Comparison of ENCODE assay signal across 1 cellular context in the genomic region with DNA sequence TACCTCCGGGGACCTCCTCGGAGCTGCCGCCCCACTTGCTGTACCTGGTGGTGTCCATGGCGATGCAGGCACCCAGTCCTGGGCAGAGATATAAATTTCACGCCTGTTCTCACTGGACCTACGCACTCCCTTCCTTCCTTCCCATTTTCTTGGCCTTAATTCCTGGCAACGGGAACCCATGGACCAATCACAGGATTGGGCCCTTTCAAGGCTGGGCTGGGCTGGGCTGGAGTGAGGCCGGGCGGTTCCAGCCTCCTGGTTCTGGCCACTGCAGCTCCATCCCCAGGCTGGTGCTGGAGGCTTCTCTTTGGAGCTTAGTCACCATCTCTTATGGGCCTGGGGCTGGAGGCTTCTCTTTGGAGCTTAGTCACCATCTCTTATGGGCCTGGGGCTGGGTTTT.
TF ChIP-seq lines count a peak whose summit lies in the region.

A gene with protein sequence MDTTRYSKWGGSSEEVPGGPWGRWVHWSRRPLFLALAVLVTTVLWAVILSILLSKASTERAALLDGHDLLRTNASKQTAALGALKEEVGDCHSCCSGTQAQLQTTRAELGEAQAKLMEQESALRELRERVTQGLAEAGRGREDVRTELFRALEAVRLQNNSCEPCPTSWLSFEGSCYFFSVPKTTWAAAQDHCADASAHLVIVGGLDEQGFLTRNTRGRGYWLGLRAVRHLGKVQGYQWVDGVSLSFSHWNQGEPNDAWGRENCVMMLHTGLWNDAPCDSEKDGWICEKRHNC (minus strand): TSS at position 66 of the 400 bp plus-strand sequence. CDS start 8 bp downstream, at position 58.

TF ChIP-seq in GM23338, 12 proteins besides CTCF, POLR2A, EP300 and RAD21 (continued from another document):
- TF ChIP-seq, protein P1, sequence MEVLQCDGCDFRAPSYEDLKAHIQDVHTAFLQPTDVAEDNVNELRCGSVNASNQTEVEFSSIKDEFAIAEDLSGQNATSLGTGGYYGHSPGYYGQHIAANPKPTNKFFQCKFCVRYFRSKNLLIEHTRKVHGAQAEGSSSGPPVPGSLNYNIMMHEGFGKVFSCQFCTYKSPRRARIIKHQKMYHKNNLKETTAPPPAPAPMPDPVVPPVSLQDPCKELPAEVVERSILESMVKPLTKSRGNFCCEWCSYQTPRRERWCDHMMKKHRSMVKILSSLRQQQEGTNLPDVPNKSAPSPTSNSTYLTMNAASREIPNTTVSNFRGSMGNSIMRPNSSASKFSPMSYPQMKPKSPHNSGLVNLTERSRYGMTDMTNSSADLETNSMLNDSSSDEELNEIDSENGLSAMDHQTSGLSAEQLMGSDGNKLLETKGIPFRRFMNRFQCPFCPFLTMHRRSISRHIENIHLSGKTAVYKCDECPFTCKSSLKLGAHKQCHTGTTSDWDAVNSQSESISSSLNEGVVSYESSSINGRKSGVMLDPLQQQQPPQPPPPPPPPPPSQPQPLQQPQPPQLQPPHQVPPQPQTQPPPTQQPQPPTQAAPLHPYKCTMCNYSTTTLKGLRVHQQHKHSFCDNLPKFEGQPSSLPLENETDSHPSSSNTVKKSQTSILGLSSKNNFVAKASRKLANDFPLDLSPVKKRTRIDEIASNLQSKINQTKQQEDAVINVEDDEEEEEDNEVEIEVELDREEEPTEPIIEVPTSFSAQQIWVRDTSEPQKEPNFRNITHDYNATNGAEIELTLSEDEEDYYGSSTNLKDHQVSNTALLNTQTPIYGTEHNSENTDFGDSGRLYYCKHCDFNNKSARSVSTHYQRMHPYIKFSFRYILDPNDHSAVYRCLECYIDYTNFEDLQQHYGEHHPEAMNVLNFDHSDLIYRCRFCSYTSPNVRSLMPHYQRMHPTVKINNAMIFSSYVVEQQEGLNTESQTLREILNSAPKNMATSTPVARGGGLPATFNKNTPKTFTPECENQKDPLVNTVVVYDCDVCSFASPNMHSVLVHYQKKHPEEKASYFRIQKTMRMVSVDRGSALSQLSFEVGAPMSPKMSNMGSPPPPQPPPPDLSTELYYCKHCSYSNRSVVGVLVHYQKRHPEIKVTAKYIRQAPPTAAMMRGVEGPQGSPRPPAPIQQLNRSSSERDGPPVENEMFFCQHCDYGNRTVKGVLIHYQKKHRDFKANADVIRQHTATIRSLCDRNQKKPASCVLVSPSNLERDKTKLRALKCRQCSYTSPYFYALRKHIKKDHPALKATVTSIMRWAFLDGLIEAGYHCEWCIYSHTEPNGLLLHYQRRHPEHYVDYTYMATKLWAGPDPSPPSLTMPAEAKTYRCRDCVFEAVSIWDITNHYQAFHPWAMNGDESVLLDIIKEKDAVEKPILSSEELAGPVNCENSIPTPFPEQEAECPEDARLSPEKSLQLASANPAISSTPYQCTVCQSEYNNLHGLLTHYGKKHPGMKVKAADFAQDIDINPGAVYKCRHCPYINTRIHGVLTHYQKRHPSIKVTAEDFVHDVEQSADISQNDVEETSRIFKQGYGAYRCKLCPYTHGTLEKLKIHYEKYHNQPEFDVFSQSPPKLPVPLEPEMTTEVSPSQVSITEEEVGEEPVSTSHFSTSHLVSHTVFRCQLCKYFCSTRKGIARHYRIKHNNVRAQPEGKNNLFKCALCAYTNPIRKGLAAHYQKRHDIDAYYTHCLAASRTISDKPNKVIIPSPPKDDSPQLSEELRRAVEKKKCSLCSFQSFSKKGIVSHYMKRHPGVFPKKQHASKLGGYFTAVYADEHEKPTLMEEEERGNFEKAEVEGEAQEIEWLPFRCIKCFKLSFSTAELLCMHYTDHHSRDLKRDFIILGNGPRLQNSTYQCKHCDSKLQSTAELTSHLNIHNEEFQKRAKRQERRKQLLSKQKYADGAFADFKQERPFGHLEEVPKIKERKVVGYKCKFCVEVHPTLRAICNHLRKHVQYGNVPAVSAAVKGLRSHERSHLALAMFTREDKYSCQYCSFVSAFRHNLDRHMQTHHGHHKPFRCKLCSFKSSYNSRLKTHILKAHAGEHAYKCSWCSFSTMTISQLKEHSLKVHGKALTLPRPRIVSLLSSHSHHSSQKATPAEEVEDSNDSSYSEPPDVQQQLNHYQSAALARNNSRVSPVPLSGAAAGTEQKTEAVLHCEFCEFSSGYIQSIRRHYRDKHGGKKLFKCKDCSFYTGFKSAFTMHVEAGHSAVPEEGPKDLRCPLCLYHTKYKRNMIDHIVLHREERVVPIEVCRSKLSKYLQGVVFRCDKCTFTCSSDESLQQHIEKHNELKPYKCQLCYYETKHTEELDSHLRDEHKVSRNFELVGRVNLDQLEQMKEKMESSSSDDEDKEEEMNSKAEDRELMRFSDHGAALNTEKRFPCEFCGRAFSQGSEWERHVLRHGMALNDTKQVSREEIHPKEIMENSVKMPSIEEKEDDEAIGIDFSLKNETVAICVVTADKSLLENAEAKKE (CRISPR knock-in tag; IDR thresholded peaks at IDR 0.05) = no peak
- TF ChIP-seq EZH2phosphoT487 (IDR thresholded peaks at IDR 0.05; ENCODE audit: unreplicated experiment) (no peak), ZNF114 (CRISPR knock-in tag; IDR thresholded peaks at IDR 0.05) (no peak), NANOG (IDR thresholded peaks at IDR 0.05; ENCODE audit: borderline replicate concordance) (no peak), EZH2 (IDR thresholded peaks at IDR 0.05; ENCODE audit: low read depth, unreplicated experiment) (no peak), CREB1 (CRISPR knock-in tag; IDR thresholded peaks at IDR 0.05; ENCODE audit: low read depth) (no peak), POLR2AphosphoS5 (IDR thresholded peaks at IDR 0.05; ENCODE audit: low read depth) (no peak), ZNF331 (CRISPR knock-in tag; IDR thresholded peaks at IDR 0.05; ENCODE audit: low read depth) (no peak)
- TF ChIP-seq, protein P2, sequence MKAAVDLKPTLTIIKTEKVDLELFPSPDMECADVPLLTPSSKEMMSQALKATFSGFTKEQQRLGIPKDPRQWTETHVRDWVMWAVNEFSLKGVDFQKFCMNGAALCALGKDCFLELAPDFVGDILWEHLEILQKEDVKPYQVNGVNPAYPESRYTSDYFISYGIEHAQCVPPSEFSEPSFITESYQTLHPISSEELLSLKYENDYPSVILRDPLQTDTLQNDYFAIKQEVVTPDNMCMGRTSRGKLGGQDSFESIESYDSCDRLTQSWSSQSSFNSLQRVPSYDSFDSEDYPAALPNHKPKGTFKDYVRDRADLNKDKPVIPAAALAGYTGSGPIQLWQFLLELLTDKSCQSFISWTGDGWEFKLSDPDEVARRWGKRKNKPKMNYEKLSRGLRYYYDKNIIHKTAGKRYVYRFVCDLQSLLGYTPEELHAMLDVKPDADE (IDR thresholded peaks at IDR 0.05) = no peak
